ENCODE assay signal across 9 cellular contexts in genomic region chr18:2980607-2980923, GRCh38. TPM values are rescaled to one million over a fixed set of nuclear protein-coding genes. Genes with fewer than 3 reads are reported as not detected.
DNase-seq lines count a peak whose midpoint lies in the region; FAIRE-seq and TF ChIP-seq lines count a peak whose summit lies in the region.
"Had no signal": no experiment of that assay in that cellular context is flagged by ENCODE, and none has a peak within 500 bp of the region (broad histone marks: within the 10 kb centered on the region; RNA-seq: fewer than 3 reads in every experiment).

No MANE protein-coding gene starts in this region.

- TF ChIP-seq EP300 in esophagus muscularis mucosa (IDR thresholded peaks at IDR 0.05), result no peak

- DNase-seq in GM12865 (ENCODE audit: low read depth) (no peak), SJSA1 (ENCODE audit: low read depth in 1 of 2, low spot score in 2 of 2) (peak in 1 of 2 experiments; percentile 6), esophagus muscularis mucosa (ENCODE audit: extremely low spot score) (no peak), HCEC 1CT (no peak), epidermal melanocyte (ENCODE audit: insufficient read length, low spot score) (no peak), H54 (ENCODE audit: insufficient read length, low spot score) (no peak)
- no peak for DNase-seq in NK-92 treated with Interleukin-12 subunit alpha and Interleukin-12 subunit beta, amount 100 ng/mL, for 24 hours (lab: John Stamatoyannopoulos, UW)
- DNase-seq: NCI-H1417 treated with DMSO at 0.1 percent for 48 hours had no signal

- no peak for FAIRE-seq in H54 (lab: Jason Lieb, UNC)

- intact Hi-C loops in esophagus muscularis mucosa (cut with DNase I), result loop anchor here (10.0 kb wide), 1 partner anchor 46 kb away; no protein-coding TSS in a partner anchor

- peak overlapping the region; percentile 63 for H3K27ac ChIP-seq in SJSA1
- H3K27ac ChIP-seq in esophagus muscularis mucosa (replicated peaks in 1 of 4), result peak overlapping the region; percentile 54 to 77 (median 71)
- peak overlapping the region in 19 of 21 experiments; percentile 20 to 88 (median 67) for H3K27ac ChIP-seq in skin epidermis

- H3K4me1 ChIP-seq in SJSA1 (replicated peaks), result peaks cover 60% of the 10 kb centered on the region
- peaks cover 74 to 89% (median 82%) of the 10 kb centered on the region in 4 donors for H3K4me1 ChIP-seq in esophagus muscularis mucosa

- 80% methylated on average over 3 of the region's 3 CpGs for WGBS in esophagus muscularis mucosa

- no peaks in the 10 kb centered on the region for H3K9me3 ChIP-seq in SJSA1 (replicated peaks)
- H3K9me3 ChIP-seq in esophagus muscularis mucosa, result no peaks in the 10 kb centered on the region

- no peak for TF ChIP-seq CTCF in GM12865 (IDR thresholded peaks at IDR 0.05; ENCODE audit: insufficient read depth, low read depth, low read length, missing control alignments)
- TF ChIP-seq CTCF in esophagus muscularis mucosa (IDR thresholded peaks at IDR 0.05), result no peak

- H3K4me3 ChIP-seq in GM12865 (ENCODE audit: low read depth, low read length) (peak overlapping the region; percentile 0; the same call in 1 of the 2 replicates), SJSA1 (no peak overlapping the region), esophagus muscularis mucosa (no peak overlapping the region), skin epidermis (peak overlapping the region in 2 of 7 experiments; percentile 8 to 18)

- H3K36me3 ChIP-seq in SJSA1, result no peaks in the 10 kb centered on the region; the same call in 1 of the 2 replicates
- no peaks in the 10 kb centered on the region for H3K36me3 ChIP-seq in esophagus muscularis mucosa

- H3K27me3 ChIP-seq in SJSA1 (replicated peaks), result no peaks in the 10 kb centered on the region
- no peaks in the 10 kb centered on the region for H3K27me3 ChIP-seq in esophagus muscularis mucosa

- TF ChIP-seq POLR2A in esophagus muscularis mucosa (IDR thresholded peaks at IDR 0.05; ENCODE audit: low read depth) (no peak), H54 (IDR thresholded peaks at IDR 0.05; ENCODE audit: low read depth, low read length) (no peak)

RNA-seq across cellular contexts. Expression of gene LPIN2, which starts 32.4 kb away (rescaled TPM):
- total RNA-seq in SJSA1 (2014; rRNA removed; shearing (Covaris generic)), result 13.7 and 21.0 TPM in 2 replicates
- total RNA-seq in esophagus muscularis mucosa, result 10 to 100 TPM; 15.4 to 26.9 (median 24.8) TPM
